Comparison of ENCODE assay signal across 16 cellular contexts in the genomic region with DNA sequence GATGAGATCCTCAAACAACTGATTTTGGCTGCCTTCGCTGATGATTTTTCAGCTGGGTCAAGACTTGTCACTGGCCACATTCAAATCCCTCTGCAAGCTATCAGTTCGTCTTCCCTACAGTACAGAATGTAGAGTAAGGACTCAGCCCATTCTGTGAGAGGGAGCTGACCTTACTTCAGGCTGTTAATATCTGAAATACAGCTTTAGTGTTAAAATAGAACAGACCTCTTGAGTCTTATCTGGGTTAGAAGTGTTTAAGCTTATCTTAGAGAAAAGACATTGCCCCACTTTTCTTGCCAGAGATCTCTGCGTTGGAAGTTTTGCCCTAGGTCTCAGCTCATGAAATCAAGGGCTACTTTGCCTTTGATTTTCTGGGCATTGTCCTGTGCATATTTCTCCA.
DNase-seq lines count a peak whose midpoint lies in the region; ATAC-seq and TF ChIP-seq lines count a peak whose summit lies in the region.
"Had no signal": no experiment of that assay in that cellular context is flagged by ENCODE, and none has a peak within 500 bp of the region (broad histone marks: within the 10 kb centered on the region; RNA-seq: fewer than 3 reads in every experiment).

No MANE protein-coding gene starts in this region.

- H3K9me3 Mint-ChIP-seq in neural progenitor cell = no peaks in the 10 kb centered on the region

- no peaks in the 10 kb centered on the region for H3K79me2 ChIP-seq in neural progenitor cell (ENCODE audit: low read depth)

- no peak overlapping the region for H3K9ac ChIP-seq in neural progenitor cell

- H3K27me3 ChIP-seq in cardiac muscle cell (no peaks in the 10 kb centered on the region), neural progenitor cell (no peaks in the 10 kb centered on the region)

- H3K9me3 ChIP-seq in cardiac muscle cell (ENCODE audit: low read depth) = no peaks in the 10 kb centered on the region
- no peaks in the 10 kb centered on the region for H3K9me3 ChIP-seq in neural progenitor cell (ENCODE audit: low read depth)

- H3F3A ChIP-seq in neural progenitor cell (ENCODE audit: low read depth) = no peaks in the 10 kb centered on the region

- DNase-seq in OCI-M1 (lab: John Stamatoyannopoulos, UW) (peak; percentile 20), cardiac muscle cell (ENCODE audit: low read depth in 1 of 2, low spot score in 1 of 2) (peak in 1 of 2 donors; percentile 75), left cardiac atrium (no peak), neural progenitor cell (ENCODE audit: low spot score) (no peak), NCI-H128 (lab: John Stamatoyannopoulos, UW; ENCODE audit: unreplicated experiment) (no peak), NCI-H187 treated with DMSO at 0.1 percent for 48 hours (lab: John Stamatoyannopoulos, UW) (no peak)
- DNase-seq: C1 segment of cervical spinal cord; Calu3; CD4-positive, alpha-beta memory T cell; COR-L47; DMS53; DMS79 treated with DMSO at 0.1 percent for 48 hours; GF-D8; H9 had no signal

- intact Hi-C loops in left cardiac atrium (cut with DNase I) = loop anchor here in 1 of 2 donors (10.0 kb wide), 1 partner anchor 59 kb away; no protein-coding TSS in a partner anchor

- H3K4me2 ChIP-seq in neural progenitor cell = no peak overlapping the region
- H3K4me2 ChIP-seq: GM23338 had no signal

- H3K27ac ChIP-seq in cardiac muscle cell = peak overlapping the region; percentile 83
- no peak overlapping the region for H3K27ac ChIP-seq in neural progenitor cell

- H3K27me3 Mint-ChIP-seq in neural progenitor cell (ENCODE audit: insufficient read depth, low read depth) = peaks cover 4% of the 10 kb centered on the region
- H3K27me3 Mint-ChIP-seq: CD4-positive, alpha-beta memory T cell had no signal

- H3K4me1 ChIP-seq in cardiac muscle cell (ENCODE audit: low read depth) (peaks cover 55% of the 10 kb centered on the region), neural progenitor cell (no peaks in the 10 kb centered on the region)

- no peaks in the 10 kb centered on the region for H3K36me3 Mint-ChIP-seq in neural progenitor cell
- H3K36me3 Mint-ChIP-seq: CD4-positive, alpha-beta memory T cell had no signal

- TF ChIP-seq CTCF in cardiac muscle cell (IDR thresholded peaks at IDR 0.05; ENCODE audit: low read depth, low read length) = no peak
- no peak for TF ChIP-seq CTCF in neural progenitor cell (IDR thresholded peaks at IDR 0.05)

- H3K27ac Mint-ChIP-seq in neural progenitor cell = no peak overlapping the region
- H3K27ac Mint-ChIP-seq: CD4-positive, alpha-beta memory T cell; GM23338; H9 had no signal

- peak overlapping the region; percentile 37 for H2AFZ ChIP-seq in neural progenitor cell (replicated peaks)
- H2AFZ ChIP-seq: GM23338 had no signal

- no peak overlapping the region for H3K4me3 Mint-ChIP-seq in neural progenitor cell
- H3K4me3 Mint-ChIP-seq: CD4-positive, alpha-beta memory T cell; GM23338; H9 had no signal

- peak; percentile 30 to 80 for ATAC-seq in left cardiac atrium
- ATAC-seq: GM23338, HCT116 had no signal

- H3K4me1 Mint-ChIP-seq in neural progenitor cell = no peaks in the 10 kb centered on the region
- H3K4me1 Mint-ChIP-seq: CD4-positive, alpha-beta memory T cell; GM23338; H9 had no signal

- H4K20me1 ChIP-seq in neural progenitor cell (ENCODE audit: low read depth) = no peaks in the 10 kb centered on the region

- H3K36me3 ChIP-seq in cardiac muscle cell (no peaks in the 10 kb centered on the region), neural progenitor cell (no peaks in the 10 kb centered on the region)

- H3K4me3 ChIP-seq in cardiac muscle cell (no peak overlapping the region), neural progenitor cell (no peak overlapping the region)
- H3K4me3 ChIP-seq: GM23338 had no signal
